ENCODE assay signal across 24 cellular contexts in genomic region chr7:79307376-79307775, GRCh38.
DNase-seq lines count a peak whose midpoint lies in the region; ATAC-seq and TF ChIP-seq lines count a peak whose summit lies in the region.
"Had no signal": no experiment of that assay in that cellular context is flagged by ENCODE, and none has a peak within 500 bp of the region (broad histone marks: within the 10 kb centered on the region; RNA-seq: fewer than 3 reads in every experiment).

No MANE protein-coding gene starts in this region.

- no peak for ATAC-seq in HG03342 (IDR thresholded peaks at IDR 0.05; ENCODE audit: unreplicated experiment)
- ATAC-seq: CD8-positive, alpha-beta T cell; GM12878 had no signal

- no peaks in the 10 kb centered on the region for H3K36me3 ChIP-seq in breast epithelium
- no peaks in the 10 kb centered on the region for H3K36me3 ChIP-seq in mammary epithelial cell (ENCODE audit: insufficient read depth, low read length)
- H3K36me3 ChIP-seq in trophoblast cell (ENCODE audit: control insufficient read depth in 1 of 2, insufficient read depth in 2 of 2, low read length in 2 of 2), result no peaks in the 10 kb centered on the region
- H3K36me3 ChIP-seq: BLaER1 treated with 17β-estradiol and CSF1 and Interleukin-3, amounts not matched to agents 10 nM and 100 nM had no signal

- no peak for TF ChIP-seq CTCF in breast epithelium (IDR thresholded peaks at IDR 0.05)
- TF ChIP-seq CTCF in MCF 10A (IDR thresholded peaks at IDR 0.05; ENCODE audit: unreplicated experiment), result no peak
- TF ChIP-seq CTCF in mammary epithelial cell (conservative IDR thresholded peaks at IDR 0.05 in 1 of 2, IDR thresholded peaks at IDR 0.05 in 1 of 2; ENCODE audit: extremely low read depth in 1 of 2, insufficient read depth in 1 of 2, low read depth in 1 of 2, low read length in 2 of 2), result no peak
- TF ChIP-seq CTCF in nephron (IDR thresholded peaks at IDR 0.05; ENCODE audit: unreplicated experiment in 3 of 3), result no peak

- DNase-seq in breast epithelium (ENCODE audit: low spot score in 2 of 2) (no peak), MCF 10A (ENCODE audit: unreplicated experiment) (no peak), mammary epithelial cell (no peak), trophoblast cell (peak; percentile 56 to 89), islet precursor cell (no peak), SKM-1 treated with dmso at 0.1 percent for 144 hours (lab: John Stamatoyannopoulos, UW; ENCODE audit: unreplicated experiment) (no peak)
- DNase-seq: AML-193; CD4-positive, alpha-beta T cell; CD8-positive, alpha-beta T cell; DMS 273 treated with DMSO at 0.1 percent for 48 hours; DMS153; DMS53; DMS79; DND-41; EL; GDM1 had no signal

- no peak overlapping the region for H4K8ac ChIP-seq in trophoblast cell (ENCODE audit: low read depth, low read length)

- H3K4me1 ChIP-seq in breast epithelium (no peaks in the 10 kb centered on the region), mammary epithelial cell (ENCODE audit: insufficient read depth, low read length) (peaks cover 5% of the 10 kb centered on the region), trophoblast cell (ENCODE audit: control insufficient read depth in 1 of 2, insufficient read depth in 2 of 2, low read length in 2 of 2) (no peaks in the 10 kb centered on the region)
- H3K4me1 ChIP-seq: BLaER1 treated with 17β-estradiol and CSF1 and Interleukin-3, amounts not matched to agents 10 nM and 100 nM had no signal

- H3K27me3 ChIP-seq in breast epithelium, result no peaks in the 10 kb centered on the region
- H3K27me3 ChIP-seq in mammary epithelial cell (ENCODE audit: insufficient read depth, low read length), result no peaks in the 10 kb centered on the region
- no peaks in the 10 kb centered on the region for H3K27me3 ChIP-seq in trophoblast cell (ENCODE audit: insufficient read depth, low read length)
- H3K27me3 ChIP-seq: BLaER1 treated with 17β-estradiol and CSF1 and Interleukin-3, amounts not matched to agents 10 nM and 100 nM had no signal

- H3K36me3 Mint-ChIP-seq in MCF 10A (ENCODE audit: insufficient read depth, unreplicated experiment) (no peaks in the 10 kb centered on the region), nephron (ENCODE audit: low read depth) (no peaks in the 10 kb centered on the region)
- H3K36me3 Mint-ChIP-seq: CD8-positive, alpha-beta T cell had no signal

- dilution Hi-C loops in mammary epithelial cell (cut with HindIII; ENCODE audit: low sequenced_read_pairs), result no loop called here

- H2BK120ac ChIP-seq in trophoblast cell (ENCODE audit: insufficient read depth, low read length, poor library complexity), result no peak overlapping the region

- H3K27ac ChIP-seq in breast epithelium, result peak overlapping the region; percentile 1 to 5
- no peak overlapping the region for H3K27ac ChIP-seq in mammary epithelial cell (ENCODE audit: insufficient read depth, low read depth, low read length)
- H3K27ac ChIP-seq in trophoblast cell (ENCODE audit: low read depth, low read length), result no peak overlapping the region
- H3K27ac ChIP-seq: 22Rv1; BLaER1 treated with 17β-estradiol and CSF1 and Interleukin-3, amounts not matched to agents 10 nM and 100 nM; C4-2B had no signal

- H3K79me2 ChIP-seq in mammary epithelial cell (ENCODE audit: insufficient read depth, low read length) (no peaks in the 10 kb centered on the region), trophoblast cell (ENCODE audit: control insufficient read depth, insufficient read depth, low read length, poor library complexity) (no peaks in the 10 kb centered on the region)

- H4K91ac ChIP-seq in trophoblast cell (ENCODE audit: low read depth, low read length), result no peak overlapping the region

- H2BK12ac ChIP-seq in trophoblast cell (ENCODE audit: low read length), result no peak overlapping the region

- H3K27me3 Mint-ChIP-seq in MCF 10A (ENCODE audit: insufficient read depth, unreplicated experiment) (no peaks in the 10 kb centered on the region), nephron (ENCODE audit: low read depth) (no peaks in the 10 kb centered on the region)
- H3K27me3 Mint-ChIP-seq: B cell; CD4-positive, alpha-beta T cell had no signal

- no peak overlapping the region for H3K14ac ChIP-seq in trophoblast cell (ENCODE audit: low read length)

- H3K9ac ChIP-seq in mammary epithelial cell (ENCODE audit: insufficient read depth, low read length) (no peak overlapping the region), trophoblast cell (ENCODE audit: low read length) (no peak overlapping the region)
- H3K9ac ChIP-seq: BLaER1 treated with 17β-estradiol and CSF1 and Interleukin-3, amounts not matched to agents 10 nM and 100 nM had no signal

- H3K9me3 ChIP-seq in breast epithelium (no peaks in the 10 kb centered on the region), mammary epithelial cell (replicated peaks; ENCODE audit: insufficient read depth, low read length) (no peaks in the 10 kb centered on the region), trophoblast cell (ENCODE audit: insufficient read depth, low read depth, low read length) (no peaks in the 10 kb centered on the region)
- H3K9me3 ChIP-seq: A549; BLaER1 treated with 17β-estradiol and CSF1 and Interleukin-3, amounts not matched to agents 10 nM and 100 nM had no signal

- H3K4me3 Mint-ChIP-seq in MCF 10A (ENCODE audit: unreplicated experiment) (no peak overlapping the region), nephron (no peak overlapping the region)
- H3K4me3 Mint-ChIP-seq: B cell; CD4-positive, alpha-beta T cell; CD8-positive, alpha-beta T cell had no signal

- H3K4ac ChIP-seq in trophoblast cell (ENCODE audit: low read depth, low read length), result no peak overlapping the region

- no peak overlapping the region for H2BK5ac ChIP-seq in trophoblast cell (ENCODE audit: low read depth, low read length, poor library complexity)

- CTCF ChIA-PET in MCF 10A (lab: Yijun Ruan, JAX), result interaction anchor here (0.6 to 5.7 kb wide), 6 partner anchors 11 to 710 kb away, joined by 3 to 43 read pairs (median 4); no protein-coding TSS in a partner anchor
- CTCF ChIA-PET in mammary epithelial cell (lab: Charles Lee; ENCODE audit: low non-redundant PET), result no interaction called here

- POLR2A ChIA-PET in MCF 10A (lab: Yijun Ruan, JAX), result interaction anchor here (0.7 kb wide), 1 partner anchor 87 kb away, joined by 3 read pairs; no protein-coding TSS in a partner anchor

- WGBS in mammary epithelial cell (ENCODE audit: low coverage, missing lambda C conversion rate), result 38% methylated on average over 3 of the region's 3 CpGs
- WGBS in trophoblast cell (ENCODE audit: extremely low coverage, insufficient coverage, insufficient read length), result no CpG with 5 or more reads among the region's 3 CpGs

- H3K4me3 ChIP-seq in breast epithelium (no peak overlapping the region), mammary epithelial cell (replicated peaks in 1 of 3; ENCODE audit: insufficient read depth in 1 of 3, low read depth in 2 of 3, low read length in 3 of 3) (no peak overlapping the region), trophoblast cell (ENCODE audit: low read depth, low read length) (no peak overlapping the region)
- H3K4me3 ChIP-seq: A549; BLaER1 treated with 17β-estradiol and CSF1 and Interleukin-3, amounts not matched to agents 10 nM and 100 nM; GM12878 had no signal

- no peak overlapping the region for H4K12ac ChIP-seq in trophoblast cell (ENCODE audit: low read depth, low read length)

- no peaks in the 10 kb centered on the region for H3K4me1 Mint-ChIP-seq in MCF 10A (ENCODE audit: insufficient read depth, unreplicated experiment)
- peaks cover 4% of the 10 kb centered on the region for H3K4me1 Mint-ChIP-seq in nephron
- H3K4me1 Mint-ChIP-seq: B cell had no signal

- H2AFZ ChIP-seq in mammary epithelial cell (ENCODE audit: low read depth, low read length) (peak overlapping the region; percentile 69), trophoblast cell (ENCODE audit: insufficient read depth, low read length, poor library complexity) (no peak overlapping the region)

- H2AK5ac ChIP-seq in trophoblast cell (ENCODE audit: low read length), result no peak overlapping the region

- intact Hi-C loops in breast epithelium (cut with DNase I; ENCODE audit: low total_unique reads) (loop anchor here (10.0 kb wide), 1 partner anchor 1653 kb away; no protein-coding TSS in a partner anchor), MCF 10A (cut with micrococcal nuclease) (no loop called here), mammary epithelial cell (cut with micrococcal nuclease) (loop anchor here (5.0 kb wide), 1 partner anchor 35 kb away; no protein-coding TSS in a partner anchor)

- TF ChIP-seq POLR2A in breast epithelium (IDR thresholded peaks at IDR 0.05), result no peak

- BruUV-seq in MCF 10A (replicated peaks; lab: Mats Ljungman, UMichigan) (no TSS peak), mammary epithelial cell (replicated peaks; lab: Mats Ljungman, UMichigan) (no TSS peak)

- H3K18ac ChIP-seq in trophoblast cell (ENCODE audit: low read length), result no peak overlapping the region

- H4K20me1 ChIP-seq in mammary epithelial cell (ENCODE audit: insufficient read depth, low read length), result no peaks in the 10 kb centered on the region
- H4K20me1 ChIP-seq: BLaER1 treated with 17β-estradiol and CSF1 and Interleukin-3, amounts not matched to agents 10 nM and 100 nM had no signal

- H3K27ac Mint-ChIP-seq in MCF 10A (ENCODE audit: low read depth, unreplicated experiment), result no peak overlapping the region
- peak overlapping the region; percentile 28 to 77 (median 64) for H3K27ac Mint-ChIP-seq in nephron
- H3K27ac Mint-ChIP-seq: B cell; CD4-positive, alpha-beta T cell; CD8-positive, alpha-beta T cell had no signal

- H3K4me2 ChIP-seq in mammary epithelial cell (ENCODE audit: insufficient read depth, low read depth, low read length) (no peak overlapping the region), trophoblast cell (ENCODE audit: low read length) (no peak overlapping the region)
- H3K4me2 ChIP-seq: A549; BLaER1 treated with 17β-estradiol and CSF1 and Interleukin-3, amounts not matched to agents 10 nM and 100 nM had no signal

- in situ Hi-C loops in mammary epithelial cell (cut with MboI; ENCODE audit: low sequenced_read_pairs in 2 of 2), result no loop called here

- H3K23ac ChIP-seq in trophoblast cell (ENCODE audit: low read length), result no peak overlapping the region

- H3K79me1 ChIP-seq in trophoblast cell (ENCODE audit: low read length), result no peaks in the 10 kb centered on the region

- H3K9me3 Mint-ChIP-seq in MCF 10A (ENCODE audit: unreplicated experiment) (no peaks in the 10 kb centered on the region), nephron (no peaks in the 10 kb centered on the region)
- H3K9me3 Mint-ChIP-seq: CD4-positive, alpha-beta T cell; CD8-positive, alpha-beta T cell had no signal

Comparison
In these comparisons a context has a peak if more than half of its experiments do, and no peak if none do; other contexts are left out.
1. H3K27ac ChIP-seq: peak in breast epithelium (2 of 2); none in mammary epithelial cell (single experiment) and trophoblast cell (single experiment).
2. DNase-seq: peak in trophoblast cell (2 of 2); none in breast epithelium (0 of 2), MCF 10A (single experiment), mammary epithelial cell (single experiment), islet precursor cell (single experiment) and SKM-1 treated with dmso at 0.1 percent for 144 hours (single experiment).